Comparison of ENCODE assay signal across 1 cellular context in genomic region chr1:89942014-89942413, GRCh38.
TF ChIP-seq lines count a peak whose summit lies in the region.

No MANE protein-coding gene starts in this region.

TF ChIP-seq in IMR-90, 13 proteins besides CTCF, POLR2A, EP300 and RAD21:
- no peak for TF ChIP-seq CEBPB (IDR thresholded peaks at IDR 0.05; ENCODE audit: low read depth, low read length)
- no peak for TF ChIP-seq USF2 (IDR thresholded peaks at IDR 0.05; ENCODE audit: low read depth, low read length)
- no peak for TF ChIP-seq MXI1 (IDR thresholded peaks at IDR 0.05; ENCODE audit: borderline replicate concordance, low read depth, low read length)
- no peak for TF ChIP-seq MAFK (IDR thresholded peaks at IDR 0.05; ENCODE audit: low read depth, low read length)
- TF ChIP-seq ELK1 (IDR thresholded peaks at IDR 0.05; ENCODE audit: borderline replicate concordance, low read depth, low read length) = no peak
- TF ChIP-seq NFE2L2 (IDR thresholded peaks at IDR 0.05; ENCODE audit: low read depth, low read length) = no peak
- no peak for TF ChIP-seq MAZ (IDR thresholded peaks at IDR 0.05; ENCODE audit: borderline replicate concordance, low read depth, low read length)
- no peak for TF ChIP-seq CHD1 (IDR thresholded peaks at IDR 0.05; ENCODE audit: low read depth, low read length)
- TF ChIP-seq RCOR1 (IDR thresholded peaks at IDR 0.05; ENCODE audit: insufficient replicate concordance, low read length) = no peak
- no peak for TF ChIP-seq SMC3 (IDR thresholded peaks at IDR 0.05; ENCODE audit: low read depth, low read length)
- no peak for TF ChIP-seq FOS (IDR thresholded peaks at IDR 0.05; ENCODE audit: low read depth, low read length)
- no peak for TF ChIP-seq RFX5 (IDR thresholded peaks at IDR 0.05; ENCODE audit: low read depth, low read length)
- no peak for TF ChIP-seq BHLHE40 (IDR thresholded peaks at IDR 0.05; ENCODE audit: low read depth, low read length)
